In genomic region chr20:23349338-23350006, GRCh38 we compare ENCODE assay signal across 8 cellular contexts. TPM values are rescaled to one million over a fixed set of nuclear protein-coding genes. Genes with fewer than 3 reads are reported as not detected.
DNase-seq lines count a peak whose midpoint lies in the region; ATAC-seq, FAIRE-seq and TF ChIP-seq lines count a peak whose summit lies in the region.

No MANE protein-coding gene starts in this region.

- H3K27ac ChIP-seq in hepatocyte = peak overlapping the region; percentile 98
- peak overlapping the region; percentile 99 to 100 for H3K27ac ChIP-seq in small intestine (ENCODE audit: low read depth in 1 of 2, low read length in 1 of 2)

- POLR2A ChIA-PET in Caco-2 (lab: Charles Lee) = interaction anchor here (0.6 to 2.5 kb wide), 12 partner anchors 8 to 581 kb away, joined by 3 to 41 read pairs (median 3); partner anchors contain the start of genes GZF1 and NAPB

- H3K79me2 ChIP-seq in hepatocyte = peaks cover 33% of the 10 kb centered on the region

- H2AFZ ChIP-seq in hepatocyte = peak overlapping the region; percentile 47

- no peaks in the 10 kb centered on the region for H3K27me3 Mint-ChIP-seq in Caco-2 (ENCODE audit: insufficient read depth, unreplicated experiment)
- no peaks in the 10 kb centered on the region for H3K27me3 Mint-ChIP-seq in activated naive CD4-positive, alpha-beta T cell treated with anti-CD3 and anti-CD28 coated beads, Interleukin-2, amount 50 U/mL, for 24 hours

- peaks cover 13% of the 10 kb centered on the region for H4K20me1 ChIP-seq in hepatocyte (ENCODE audit: insufficient read depth, poor library complexity, severe bottlenecking)

- no peaks in the 10 kb centered on the region for H3K36me3 ChIP-seq in Caco-2 (ENCODE audit: control insufficient read depth, insufficient read depth, low read length)
- H3K36me3 ChIP-seq in hepatocyte (replicated peaks; ENCODE audit: insufficient read depth, low read depth) = no peaks in the 10 kb centered on the region
- H3K36me3 ChIP-seq in small intestine (ENCODE audit: control insufficient read depth in 2 of 2, insufficient read depth in 2 of 2, low read length in 2 of 2) = no peaks in the 10 kb centered on the region

- TF ChIP-seq CTCF in Caco-2 (IDR thresholded peaks at IDR 0.05; ENCODE audit: insufficient read depth in 1 of 2, low read depth in 1 of 2, low read length in 1 of 2, severe bottlenecking in 1 of 2, unreplicated experiment in 1 of 2) (peak; percentile 28 to 54), hepatocyte (IDR thresholded peaks at IDR 0.05; ENCODE audit: poor library complexity) (peak; percentile 51)

- peak; percentile 8 for ATAC-seq in GM19351 (IDR thresholded peaks at IDR 0.05; ENCODE audit: unreplicated experiment)
- peak; percentile 6 for ATAC-seq in HG03520 (IDR thresholded peaks at IDR 0.05; ENCODE audit: unreplicated experiment)

- H3K4me3 ChIP-seq in Caco-2 (ENCODE audit: low read depth, low read length) = peak overlapping the region; percentile 98
- peak overlapping the region; percentile 24 for H3K4me3 ChIP-seq in hepatocyte
- H3K4me3 ChIP-seq in small intestine (ENCODE audit: low read depth in 1 of 2, low read length in 2 of 2) = peak overlapping the region in 1 of 2 donors; percentile 93

- H3K27me3 ChIP-seq in Caco-2 (replicated peaks; ENCODE audit: control insufficient read depth, insufficient read depth, low read length) (no peaks in the 10 kb centered on the region), hepatocyte (no peaks in the 10 kb centered on the region), small intestine (ENCODE audit: control insufficient read depth in 2 of 2, insufficient read depth in 2 of 2, low read length in 2 of 2) (no peaks in the 10 kb centered on the region)

- H3K36me3 Mint-ChIP-seq in Caco-2 (ENCODE audit: insufficient read depth, unreplicated experiment) = peaks cover 26% of the 10 kb centered on the region
- H3K36me3 Mint-ChIP-seq in activated naive CD4-positive, alpha-beta T cell treated with anti-CD3 and anti-CD28 coated beads, Interleukin-2, amount 50 U/mL, for 24 hours = peaks cover 5% of the 10 kb centered on the region

- intact Hi-C loops in Caco-2 (cut with micrococcal nuclease; ENCODE audit: unreplicated experiment) = loop anchor here (1.0 to 10.0 kb wide), 3 partner anchors 9 to 765 kb away; partner anchors contain the start of genes CST9 and FOXA2

- FAIRE-seq in small intestine (lab: Jason Lieb, UNC) = no peak

- BruUV-seq in Caco-2 (replicated peaks; lab: Mats Ljungman, UMichigan) = TSS peak; percentile 66

- peaks cover 16% of the 10 kb centered on the region for H3K4me1 Mint-ChIP-seq in Caco-2 (ENCODE audit: low read depth, unreplicated experiment)
- H3K4me1 Mint-ChIP-seq in activated naive CD4-positive, alpha-beta T cell treated with anti-CD3 and anti-CD28 coated beads, Interleukin-2, amount 50 U/mL, for 24 hours = peaks cover 19% of the 10 kb centered on the region

- DNase-seq in Caco-2 = no peak
- no peak for DNase-seq in hepatocyte (ENCODE audit: low spot score)
- peak; percentile 6 for DNase-seq in small intestine
- no peak for DNase-seq in HCEC 1CT
- DNase-seq in occipital lobe (lab: John Stamatoyannopoulos, UW) = no peak

- peak overlapping the region; percentile 100 for H3K27ac Mint-ChIP-seq in Caco-2 (ENCODE audit: unreplicated experiment)
- peak overlapping the region; percentile 100 for H3K27ac Mint-ChIP-seq in activated naive CD4-positive, alpha-beta T cell treated with anti-CD3 and anti-CD28 coated beads, Interleukin-2, amount 50 U/mL, for 24 hours

- no peaks in the 10 kb centered on the region for H3K9me3 ChIP-seq in Caco-2
- H3K9me3 ChIP-seq in hepatocyte (ENCODE audit: low read depth) = no peaks in the 10 kb centered on the region
- no peaks in the 10 kb centered on the region for H3K9me3 ChIP-seq in small intestine (ENCODE audit: control insufficient read depth, low read depth)

- H3K4me2 ChIP-seq in hepatocyte = peak overlapping the region; percentile 74

- peaks cover 17% of the 10 kb centered on the region for H3K4me1 ChIP-seq in Caco-2
- H3K4me1 ChIP-seq in hepatocyte (ENCODE audit: insufficient read depth) = peaks cover 20% of the 10 kb centered on the region
- peaks cover 2 to 4% of the 10 kb centered on the region in 2 donors for H3K4me1 ChIP-seq in small intestine (ENCODE audit: control insufficient read depth in 2 of 2, insufficient read depth in 1 of 2, low read depth in 1 of 2, low read length in 1 of 2)

- peak overlapping the region; percentile 89 for H3K4me3 Mint-ChIP-seq in Caco-2 (ENCODE audit: unreplicated experiment)
- H3K4me3 Mint-ChIP-seq in activated naive CD4-positive, alpha-beta T cell treated with anti-CD3 and anti-CD28 coated beads, Interleukin-2, amount 50 U/mL, for 24 hours = peak overlapping the region; percentile 99

- CTCF ChIA-PET in Caco-2 (lab: Charles Lee) = interaction anchor here (0.6 to 2.4 kb wide), 14 partner anchors 9 to 860 kb away, joined by 3 to 25 read pairs (median 4); partner anchors contain the start of genes GZF1 and NAPB

- no peaks in the 10 kb centered on the region for H3K9me2 ChIP-seq in hepatocyte (replicated peaks; ENCODE audit: insufficient read depth)

- WGBS in hepatocyte (ENCODE audit: low lambda C conversion rate, missing lambda C conversion rate) = 19% methylated on average over 11 of the region's 11 CpGs
- WGBS in small intestine, 3 donors = 12 to 13% (median 12%) methylated on average over 11 of the region's 11 CpGs

- no peaks in the 10 kb centered on the region for H3K9me3 Mint-ChIP-seq in Caco-2 (ENCODE audit: unreplicated experiment)
- no peaks in the 10 kb centered on the region for H3K9me3 Mint-ChIP-seq in activated naive CD4-positive, alpha-beta T cell treated with anti-CD3 and anti-CD28 coated beads, Interleukin-2, amount 50 U/mL, for 24 hours

RNA-seq across cellular contexts. Expression of gene NXT1, which starts 1.1 kb away (rescaled TPM):
- 33.6 and 34.1 TPM in 2 replicates for total RNA-seq in Caco-2 (2022)
- total RNA-seq in hepatocyte = 29.7 and 30.9 TPM in 2 replicates
- 36.3 and 38.1 TPM in 2 replicates for polyA plus RNA-seq in hepatocyte
- polyA plus RNA-seq in small intestine = 10 to 100 TPM in 2 of 3 donors, 1 to 10 TPM in 1; 4.9 to 22.2 (median 12.4) TPM
- total RNA-seq in occipital lobe = 23.6 TPM

RNA-seq across cellular contexts. Expression of gene GZF1, which starts 12.5 kb away (rescaled TPM):
- 18.4 and 20.6 TPM in 2 replicates for total RNA-seq in Caco-2 (2022)
- total RNA-seq in hepatocyte = 15.5 and 17.8 TPM in 2 replicates
- 7.4 and 8.8 TPM in 2 replicates for polyA plus RNA-seq in hepatocyte
- polyA plus RNA-seq in small intestine = 1 to 10 TPM; 3.2 to 5.8 (median 3.8) TPM
- 15.4 TPM for total RNA-seq in occipital lobe
